Comparison of ENCODE assay signal across 9 cellular contexts in the genomic region with DNA sequence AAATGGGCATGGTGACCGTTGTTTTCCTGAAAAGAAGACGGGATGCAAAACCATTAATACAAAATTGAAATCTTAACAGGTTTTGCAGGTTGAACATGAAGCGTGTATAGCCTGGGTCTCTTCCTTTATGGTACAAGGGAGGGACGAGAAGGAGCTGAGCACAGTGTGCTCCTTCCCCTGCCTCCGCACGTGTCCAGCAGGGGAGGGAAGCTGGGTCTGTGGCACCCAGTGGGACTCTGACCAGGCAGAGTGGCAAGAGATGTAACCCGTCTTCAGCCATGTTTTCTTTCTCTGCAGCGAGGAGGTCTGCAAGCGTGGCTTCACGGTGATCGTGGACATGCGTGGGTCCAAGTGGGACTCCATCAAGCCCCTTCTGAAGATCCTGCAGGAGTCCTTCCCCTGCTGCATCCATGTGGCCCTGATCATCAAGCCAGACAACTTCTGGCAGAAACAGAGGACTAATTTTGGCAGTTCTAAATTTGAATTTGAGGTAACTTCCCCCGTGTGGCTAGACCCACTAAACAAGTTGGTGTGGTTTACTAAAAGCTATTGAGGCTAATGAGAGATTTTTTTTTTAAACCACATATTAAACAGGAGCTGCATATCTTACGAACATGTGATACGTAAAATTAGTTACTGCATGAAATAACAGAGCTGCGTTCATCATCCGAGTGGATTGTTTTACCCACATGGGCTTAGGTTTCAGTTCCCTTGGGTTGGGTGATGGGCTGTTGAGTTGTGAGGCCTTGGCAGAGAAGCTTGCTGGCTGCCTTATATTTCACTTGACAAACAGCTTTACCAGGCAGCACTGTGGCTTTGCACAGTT.
A peak's percentile ranks its signal among the peaks of the same experiment; 100 is the strongest.
DNase-seq lines count a peak whose midpoint lies in the region; ATAC-seq, FAIRE-seq and TF ChIP-seq lines count a peak whose summit lies in the region.
"Had no signal": no experiment of that assay in that cellular context is flagged by ENCODE, and none has a peak within 500 bp of the region (broad histone marks: within the 10 kb centered on the region; RNA-seq: fewer than 3 reads in every experiment).

No MANE protein-coding gene starts in this region.

- peaks cover 81% of the 10 kb centered on the region for H4K20me1 ChIP-seq in astrocyte (ENCODE audit: insufficient read depth, low read length)

- peak; percentile 74 for FAIRE-seq in GM12891 (lab: Jason Lieb, UNC)
- FAIRE-seq in astrocyte (lab: Jason Lieb, UNC) = no peak

- H3K27me3 Mint-ChIP-seq in astrocyte (ENCODE audit: low read depth, unreplicated experiment) = no peaks in the 10 kb centered on the region
- H3K27me3 Mint-ChIP-seq in activated T-cell treated with anti-CD3 and anti-CD28 coated beads, Interleukin-2, amount 50 U/mL, for 72 hours (ENCODE audit: low read depth) = no peaks in the 10 kb centered on the region
- H3K27me3 Mint-ChIP-seq: activated CD4-positive, alpha-beta memory T cell treated with anti-CD3 and anti-CD28 coated beads for 36 hours had no signal

- TF ChIP-seq CTCF in astrocyte (IDR thresholded peaks at IDR 0.05; ENCODE audit: insufficient read depth, low read depth, low read length) (no peak), colonic mucosa (IDR thresholded peaks at IDR 0.05) (no peak)

- H3K27me3 ChIP-seq in astrocyte (ENCODE audit: insufficient read depth, low read length) (no peaks in the 10 kb centered on the region), colonic mucosa (no peaks in the 10 kb centered on the region)

- peak; percentile 89 for ATAC-seq in GM21367 (IDR thresholded peaks at IDR 0.05; ENCODE audit: unreplicated experiment)
- peak; percentile 86 for ATAC-seq in HG03135 (IDR thresholded peaks at IDR 0.05; ENCODE audit: unreplicated experiment)
- no peak for ATAC-seq in activated T-cell treated with anti-CD3 and anti-CD28 coated beads, Interleukin-2, amount 50 U/mL, for 72 hours (replicated peaks in 1 of 2)

- in situ Hi-C loops in G401 (cut with HindIII; ENCODE audit: low sequenced_read_pairs) = loop anchor here (25.0 kb wide), 1 partner anchor 299 kb away; no protein-coding TSS in a partner anchor

- H3K4me1 ChIP-seq in astrocyte (ENCODE audit: insufficient read depth, low read length) (no peaks in the 10 kb centered on the region), colonic mucosa (no peaks in the 10 kb centered on the region)

- H3K27ac ChIP-seq in astrocyte (ENCODE audit: low read depth, low read length) (no peak overlapping the region), colonic mucosa (no peak overlapping the region)

- intact Hi-C loops in colonic mucosa (cut with DNase I) = no loop called here

- peaks cover 49% of the 10 kb centered on the region for H3K4me1 Mint-ChIP-seq in astrocyte (ENCODE audit: low read depth, unreplicated experiment)
- no peaks in the 10 kb centered on the region for H3K4me1 Mint-ChIP-seq in activated T-cell treated with anti-CD3 and anti-CD28 coated beads, Interleukin-2, amount 50 U/mL, for 72 hours (ENCODE audit: low read depth)

- H3K4me2 ChIP-seq in astrocyte (ENCODE audit: low read length) = no peak overlapping the region

- peaks cover 93% of the 10 kb centered on the region for H3K79me2 ChIP-seq in astrocyte (ENCODE audit: insufficient read depth, low read length)

- H3K4me3 Mint-ChIP-seq in astrocyte (ENCODE audit: unreplicated experiment) = no peak overlapping the region
- H3K4me3 Mint-ChIP-seq in activated T-cell treated with anti-CD3 and anti-CD28 coated beads, Interleukin-2, amount 50 U/mL, for 72 hours = no peak overlapping the region
- H3K4me3 Mint-ChIP-seq: activated CD4-positive, alpha-beta memory T cell treated with anti-CD3 and anti-CD28 coated beads for 36 hours had no signal

- H3K9me3 Mint-ChIP-seq in astrocyte (ENCODE audit: unreplicated experiment) = peaks cover 2% of the 10 kb centered on the region
- no peaks in the 10 kb centered on the region for H3K9me3 Mint-ChIP-seq in activated T-cell treated with anti-CD3 and anti-CD28 coated beads, Interleukin-2, amount 50 U/mL, for 72 hours
- H3K9me3 Mint-ChIP-seq: activated CD4-positive, alpha-beta memory T cell treated with anti-CD3 and anti-CD28 coated beads for 36 hours had no signal

- peaks cover 31% of the 10 kb centered on the region for H3K36me3 Mint-ChIP-seq in astrocyte (ENCODE audit: low read depth, unreplicated experiment)
- no peaks in the 10 kb centered on the region for H3K36me3 Mint-ChIP-seq in activated T-cell treated with anti-CD3 and anti-CD28 coated beads, Interleukin-2, amount 50 U/mL, for 72 hours (ENCODE audit: insufficient read depth in 2 of 2)
- H3K36me3 Mint-ChIP-seq: activated CD4-positive, alpha-beta memory T cell treated with anti-CD3 and anti-CD28 coated beads for 36 hours had no signal

- H3K27ac Mint-ChIP-seq in astrocyte (ENCODE audit: unreplicated experiment) = peak overlapping the region; percentile 41
- no peak overlapping the region for H3K27ac Mint-ChIP-seq in activated T-cell treated with anti-CD3 and anti-CD28 coated beads, Interleukin-2, amount 50 U/mL, for 72 hours
- H3K27ac Mint-ChIP-seq: activated CD4-positive, alpha-beta memory T cell treated with anti-CD3 and anti-CD28 coated beads for 36 hours had no signal

- peaks cover 72% of the 10 kb centered on the region for H3K36me3 ChIP-seq in astrocyte (ENCODE audit: insufficient read depth, low read length)
- H3K36me3 ChIP-seq in colonic mucosa = peaks cover 5% of the 10 kb centered on the region

- H3K9ac ChIP-seq in astrocyte (ENCODE audit: low read length) (no peak overlapping the region), colonic mucosa (ENCODE audit: low read depth in 2 of 2, low read length in 2 of 2) (no peak overlapping the region)

- TF ChIP-seq POLR2A in GM12891 (IDR thresholded peaks at IDR 0.05; ENCODE audit: low read depth, low read length) = no peak

- DNase-seq in GM12891 (ENCODE audit: insufficient read length, low spot score) = no peak
- no peak for DNase-seq in astrocyte (ENCODE audit: low read depth)
- no peak for DNase-seq in iPS-NIHi7 (ENCODE audit: extremely low spot score)
- no peak for DNase-seq in colonic mucosa
- no peak for DNase-seq in G401 (ENCODE audit: low spot score)
- no peak for DNase-seq in activated T-cell treated with anti-CD3 and anti-CD28 coated beads, Interleukin-2, amount 50 U/mL, for 72 hours
- DNase-seq: activated CD4-positive, alpha-beta memory T cell treated with anti-CD3 and anti-CD28 coated beads for 36 hours had no signal

- H2AFZ ChIP-seq in astrocyte (ENCODE audit: low read depth, low read length) = no peak overlapping the region

- H3K4me3 ChIP-seq in astrocyte (ENCODE audit: insufficient read depth, low read depth, low read length) (no peak overlapping the region), colonic mucosa (no peak overlapping the region)

- no peaks in the 10 kb centered on the region for H3K9me3 ChIP-seq in astrocyte (ENCODE audit: insufficient read depth, low read depth, low read length)
- no peaks in the 10 kb centered on the region for H3K9me3 ChIP-seq in colonic mucosa

TF ChIP-seq in GM12891, 5 proteins besides CTCF, POLR2A, EP300 and RAD21:
- no peak for TF ChIP-seq POLR2AphosphoS5 (IDR thresholded peaks at IDR 0.05; ENCODE audit: low read depth, low read length)
- peak; percentile 42; the same call in 1 of the 2 replicates for TF ChIP-seq POU2F2 (IDR thresholded peaks at IDR 0.05; ENCODE audit: low read depth, low read length)
- TF ChIP-seq TAF1 (IDR thresholded peaks at IDR 0.05; ENCODE audit: low read depth, low read length) = no peak
- no peak for TF ChIP-seq PAX5 (IDR thresholded peaks at IDR 0.05; ENCODE audit: insufficient read depth, low read length, severe bottlenecking)
- TF ChIP-seq SPI1 (IDR thresholded peaks at IDR 0.05; ENCODE audit: low read depth, low read length) = peak; percentile 95

Comparison
In these comparisons a context has a peak if more than half of its experiments do, and no peak if none do; other contexts are left out.
1. ATAC-seq: peak in GM21367 (single experiment) and HG03135 (single experiment); none in activated T-cell treated with anti-CD3 and anti-CD28 coated beads, Interleukin-2, amount 50 U/mL, for 72 hours (0 of 2).